Comparison of ENCODE assay signal across 15 cellular contexts in the genomic region with DNA sequence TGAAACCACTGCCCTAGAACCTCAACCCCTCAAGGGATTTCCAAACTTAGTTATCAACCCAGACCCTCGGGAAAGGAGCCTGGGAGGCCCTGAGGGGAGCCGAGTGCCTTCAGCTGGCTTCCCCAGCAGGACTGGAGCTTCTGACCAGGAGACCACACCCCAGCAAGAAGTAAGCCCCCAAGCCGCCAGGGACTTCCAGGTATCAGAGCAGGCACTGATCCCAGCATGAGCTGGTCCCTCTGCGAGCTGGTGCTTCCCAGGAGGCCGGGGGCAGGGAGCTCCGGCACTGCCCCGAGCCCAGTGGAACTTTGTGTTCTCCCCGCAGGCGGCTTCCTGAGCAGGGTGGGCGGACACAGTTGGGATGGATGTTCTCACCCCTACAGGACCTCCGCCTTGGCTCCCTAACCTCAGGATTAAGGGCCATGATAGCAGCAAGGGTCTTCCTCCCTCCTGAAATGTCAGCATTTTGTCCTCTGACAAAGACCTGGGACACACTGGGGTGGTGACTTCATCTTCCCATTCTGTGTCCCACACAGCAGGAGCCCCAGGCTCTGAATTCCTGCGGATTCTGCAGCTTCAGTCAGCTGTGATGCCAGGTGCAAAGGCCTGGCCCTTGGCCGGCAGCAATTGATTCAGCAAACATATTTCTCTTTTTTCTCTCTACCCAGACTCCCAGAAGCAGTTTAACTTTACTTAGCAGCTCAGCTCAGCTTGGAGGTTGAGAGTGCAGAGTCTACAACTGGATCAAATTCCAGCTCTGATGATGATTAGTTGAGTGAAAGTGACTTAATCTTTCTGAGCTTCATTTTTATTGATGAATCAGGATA. TPM values are rescaled to one million over a fixed set of nuclear protein-coding genes. Genes with fewer than 3 reads are reported as not detected.
DNase-seq lines count a peak whose midpoint lies in the region; ATAC-seq, FAIRE-seq and TF ChIP-seq lines count a peak whose summit lies in the region.
"Had no signal": no experiment of that assay in that cellular context is flagged by ENCODE, and none has a peak within 500 bp of the region (broad histone marks: within the 10 kb centered on the region; RNA-seq: fewer than 3 reads in every experiment).

No MANE protein-coding gene starts in this region.

- intact Hi-C loops in kidney (cut with DNase I) (no loop called here), sciatic nerve (cut with DNase I) (no loop called here)

- no peak overlapping the region for H3K27ac ChIP-seq in kidney (ENCODE audit: low read depth in 2 of 2, low read length in 2 of 2)
- H3K27ac ChIP-seq: suprapubic skin had no signal

- no peak for TF ChIP-seq RAD21 in Ishikawa (IDR thresholded peaks at IDR 0.05; ENCODE audit: low read depth)

- no peak overlapping the region for H3K27ac Mint-ChIP-seq in HFFc6
- H3K27ac Mint-ChIP-seq: activated B cell treated with CpG ODN at 0.5 μM for 24 hours; activated naive CD8-positive, alpha-beta T cell; immature natural killer cell had no signal

- H3K9ac ChIP-seq in kidney (ENCODE audit: low read length in 2 of 2): no peak overlapping the region

- H3K4me1 ChIP-seq in kidney (ENCODE audit: control insufficient read depth in 1 of 2, insufficient read depth in 1 of 2, low read depth in 1 of 2, low read length in 2 of 2): peaks cover 0 to 11% of the 10 kb centered on the region in 2 donors

- no peak for TF ChIP-seq EP300 in Ishikawa (IDR thresholded peaks at IDR 0.05; ENCODE audit: borderline replicate concordance)

- H3K9me3 ChIP-seq in kidney (ENCODE audit: control insufficient read depth in 1 of 2, low read length in 2 of 2): no peaks in the 10 kb centered on the region
- H3K9me3 ChIP-seq: suprapubic skin had no signal

- H3K4me3 ChIP-seq in kidney (ENCODE audit: low read length in 2 of 2): no peak overlapping the region
- H3K4me3 ChIP-seq: smooth muscle cell, suprapubic skin had no signal

- H3K27me3 Mint-ChIP-seq in HFFc6 (ENCODE audit: insufficient read depth): no peaks in the 10 kb centered on the region; the same call in 1 of the 2 replicates
- H3K27me3 Mint-ChIP-seq: activated B cell treated with CpG ODN at 0.5 μM for 24 hours; activated naive CD8-positive, alpha-beta T cell; CD4-positive, alpha-beta memory T cell had no signal

- DNase-seq in astrocyte of the hippocampus (ENCODE audit: low read depth, low spot score) (peak; percentile 50), kidney (peak; percentile 71), sciatic nerve (ENCODE audit: low spot score) (peak; percentile 60), SK-N-DZ (ENCODE audit: low spot score) (no peak), HFFc6 (no peak)
- DNase-seq in activated CD4-positive, alpha-beta T cell treated with anti-CD3 and anti-CD28 coated beads, Interleukin-2, amount 50 U/mL, for 48 hours: no peak
- DNase-seq: activated B cell treated with CpG ODN at 0.5 μM for 24 hours; CD4-positive, alpha-beta memory T cell; immature natural killer cell; NCI-H1417 treated with DMSO at 0.1 percent for 48 hours had no signal

- FAIRE-seq in kidney (lab: Jason Lieb, UNC): no peak

- peak; percentile 40 for ATAC-seq in sciatic nerve
- ATAC-seq: SK-N-SH treated with all-trans-retinoic acid at 6 μM for 48 hours had no signal

- no peaks in the 10 kb centered on the region for H3K9me3 Mint-ChIP-seq in HFFc6
- H3K9me3 Mint-ChIP-seq: activated B cell treated with CpG ODN at 0.5 μM for 24 hours; CD4-positive, alpha-beta memory T cell; immature natural killer cell had no signal

- TF ChIP-seq CTCF in kidney (IDR thresholded peaks at IDR 0.05; ENCODE audit: borderline replicate concordance, extremely low read depth, insufficient read depth) (no peak), HFFc6 (IDR thresholded peaks at IDR 0.05) (no peak)

- no peaks in the 10 kb centered on the region for H3K4me1 Mint-ChIP-seq in HFFc6 (ENCODE audit: low read depth)

- no peaks in the 10 kb centered on the region for H3K36me3 ChIP-seq in kidney (ENCODE audit: control insufficient read depth in 1 of 2, insufficient read depth in 2 of 2, low read length in 2 of 2)
- H3K36me3 ChIP-seq: suprapubic skin had no signal

- H3K36me3 Mint-ChIP-seq in HFFc6 (ENCODE audit: low read depth): no peaks in the 10 kb centered on the region
- H3K36me3 Mint-ChIP-seq: immature natural killer cell had no signal

- H3K4me3 Mint-ChIP-seq in HFFc6: no peak overlapping the region
- H3K4me3 Mint-ChIP-seq: activated B cell treated with CpG ODN at 0.5 μM for 24 hours; activated naive CD8-positive, alpha-beta T cell; CD4-positive, alpha-beta memory T cell; immature natural killer cell had no signal

TF ChIP-seq in Ishikawa, 13 proteins besides CTCF, POLR2A, EP300 and RAD21:
- TF ChIP-seq TCF12 (IDR thresholded peaks at IDR 0.05; ENCODE audit: low read depth): peak; percentile 38; the same call in 1 of the 2 replicates
- TF ChIP-seq, protein P1, sequence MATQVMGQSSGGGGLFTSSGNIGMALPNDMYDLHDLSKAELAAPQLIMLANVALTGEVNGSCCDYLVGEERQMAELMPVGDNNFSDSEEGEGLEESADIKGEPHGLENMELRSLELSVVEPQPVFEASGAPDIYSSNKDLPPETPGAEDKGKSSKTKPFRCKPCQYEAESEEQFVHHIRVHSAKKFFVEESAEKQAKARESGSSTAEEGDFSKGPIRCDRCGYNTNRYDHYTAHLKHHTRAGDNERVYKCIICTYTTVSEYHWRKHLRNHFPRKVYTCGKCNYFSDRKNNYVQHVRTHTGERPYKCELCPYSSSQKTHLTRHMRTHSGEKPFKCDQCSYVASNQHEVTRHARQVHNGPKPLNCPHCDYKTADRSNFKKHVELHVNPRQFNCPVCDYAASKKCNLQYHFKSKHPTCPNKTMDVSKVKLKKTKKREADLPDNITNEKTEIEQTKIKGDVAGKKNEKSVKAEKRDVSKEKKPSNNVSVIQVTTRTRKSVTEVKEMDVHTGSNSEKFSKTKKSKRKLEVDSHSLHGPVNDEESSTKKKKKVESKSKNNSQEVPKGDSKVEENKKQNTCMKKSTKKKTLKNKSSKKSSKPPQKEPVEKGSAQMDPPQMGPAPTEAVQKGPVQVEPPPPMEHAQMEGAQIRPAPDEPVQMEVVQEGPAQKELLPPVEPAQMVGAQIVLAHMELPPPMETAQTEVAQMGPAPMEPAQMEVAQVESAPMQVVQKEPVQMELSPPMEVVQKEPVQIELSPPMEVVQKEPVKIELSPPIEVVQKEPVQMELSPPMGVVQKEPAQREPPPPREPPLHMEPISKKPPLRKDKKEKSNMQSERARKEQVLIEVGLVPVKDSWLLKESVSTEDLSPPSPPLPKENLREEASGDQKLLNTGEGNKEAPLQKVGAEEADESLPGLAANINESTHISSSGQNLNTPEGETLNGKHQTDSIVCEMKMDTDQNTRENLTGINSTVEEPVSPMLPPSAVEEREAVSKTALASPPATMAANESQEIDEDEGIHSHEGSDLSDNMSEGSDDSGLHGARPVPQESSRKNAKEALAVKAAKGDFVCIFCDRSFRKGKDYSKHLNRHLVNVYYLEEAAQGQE (IDR thresholded peaks at IDR 0.05; ENCODE audit: low read depth): no peak

RNA-seq across cellular contexts. Expression of a gene that starts 11.6 kb away (rescaled TPM):
- total RNA-seq in kidney: 19.8 TPM
- polyA plus RNA-seq in kidney (ENCODE audit: insufficient read depth, low read depth, low replicate concordance): 138 TPM
- total RNA-seq in sciatic nerve: 34.8 TPM
- polyA plus RNA-seq in SK-N-DZ (2014; cell fraction: cytosol; rRNA removed): 106 and 127 TPM in 2 replicates
- 101 and 119 TPM in 2 replicates for polyA plus RNA-seq in SK-N-DZ (2014; cell fraction: nucleus; rRNA removed)
- total RNA-seq in HFFc6 (2021; fragmentation: NEBNext Ultra II Directional; extraction: Animal tissue kit (Norgen Biotek cat#: 25700)): 10 to 100 TPM; 40.9 to 54.8 (median 48.0) TPM

RNA-seq across cellular contexts. Expression of a gene that starts 47.2 kb away (rescaled TPM):
- total RNA-seq in kidney: 29.1 TPM
- polyA plus RNA-seq in kidney (ENCODE audit: insufficient read depth, low read depth, low replicate concordance): 5.7 TPM
- total RNA-seq in sciatic nerve: 34.1 TPM
- polyA plus RNA-seq in SK-N-DZ (2014; cell fraction: cytosol; rRNA removed): 2.1 and 6.1 TPM in 2 replicates
- polyA plus RNA-seq in SK-N-DZ (2014; cell fraction: nucleus; rRNA removed): 4.3 and 10.7 TPM in 2 replicates
- 1 to 10 TPM; 5.2 to 8.2 (median 6.9) TPM for total RNA-seq in HFFc6 (2021; fragmentation: NEBNext Ultra II Directional; extraction: Animal tissue kit (Norgen Biotek cat#: 25700))

Comparison
In these comparisons a context has a peak if more than half of its experiments do, and no peak if none do; other contexts are left out.
1. DNase-seq: peak in astrocyte of the hippocampus (single experiment), kidney (single experiment) and sciatic nerve (single experiment); none in activated CD4-positive, alpha-beta T cell treated with anti-CD3 and anti-CD28 coated beads, Interleukin-2, amount 50 U/mL, for 48 hours (0 of 2), SK-N-DZ (single experiment) and HFFc6 (single experiment).